Comparison of ENCODE assay signal across 30 cellular contexts in genomic region chr10:121796342-121796741, GRCh38.
DNase-seq lines count a peak whose midpoint lies in the region; ATAC-seq and TF ChIP-seq lines count a peak whose summit lies in the region.
"Had no signal": no experiment of that assay in that cellular context is flagged by ENCODE, and none has a peak within 500 bp of the region (broad histone marks: within the 10 kb centered on the region; RNA-seq: fewer than 3 reads in every experiment).

No MANE protein-coding gene starts in this region.

- H2BK120ac ChIP-seq in mesenchymal stem cell (ENCODE audit: low read depth, low read length) = no peak overlapping the region

- no peak overlapping the region for H3K27ac Mint-ChIP-seq in activated T-helper 2 cell treated with anti-CD3 and anti-CD28 coated beads, Interferon-gamma antibody, Interleukin-2, Interleukin-4, amounts not matched to agents 10 μg/mL and 5 μg/mL and 100 μg/mL, durations not matched to agents 14 hours and 24 hours and 36 hours
- H3K27ac Mint-ChIP-seq in stimulated activated effector memory CD8-positive, alpha-beta T cell treated with anti-CD3 and anti-CD28 coated beads, Interleukin-12 subunit alpha, Interleukin-12 subunit beta, amount 100 ng/mL, for 72 hours = no peak overlapping the region
- H3K27ac Mint-ChIP-seq: activated CD4-positive, alpha-beta T cell treated with anti-CD3 and anti-CD28 coated beads for 36 hours; CD8-positive, alpha-beta memory T cell; T-helper 17 cell had no signal

- 77% methylated on average over 2 of the region's 3 CpGs for WGBS in mesenchymal stem cell

- no peak overlapping the region for H3K18ac ChIP-seq in mesenchymal stem cell (ENCODE audit: low read depth in 1 of 2, low read length in 2 of 2)

- H3K27me3 ChIP-seq in mesenchymal stem cell (ENCODE audit: control insufficient read depth in 1 of 2, insufficient read depth in 1 of 2, low read length in 2 of 2) (no peaks in the 10 kb centered on the region), brain microvascular endothelial cell (replicated peaks) (no peaks in the 10 kb centered on the region)
- H3K27me3 ChIP-seq: adrenal gland, breast epithelium, foreskin keratinocyte, heart right ventricle, upper lobe of left lung had no signal

- no peak overlapping the region for H2AFZ ChIP-seq in mesenchymal stem cell (ENCODE audit: low read depth, low read length)

- no peaks in the 10 kb centered on the region for H3K9me3 ChIP-seq in mesenchymal stem cell (ENCODE audit: control insufficient read depth, low read length)
- H3K9me3 ChIP-seq: adrenal gland, breast epithelium, heart right ventricle, upper lobe of left lung had no signal

- H3K4me3 ChIP-seq in mesenchymal stem cell (ENCODE audit: insufficient read depth in 1 of 2, low read depth in 1 of 2, low read length in 2 of 2) = no peak overlapping the region
- no peak overlapping the region for H3K4me3 ChIP-seq in brain microvascular endothelial cell (ENCODE audit: low read depth, low read length)
- H3K4me3 ChIP-seq: adrenal gland, breast epithelium, heart right ventricle, SK-N-MC, upper lobe of left lung had no signal

- H3K14ac ChIP-seq in mesenchymal stem cell (ENCODE audit: low read length in 2 of 2) = no peak overlapping the region

- ATAC-seq in GM18508 (IDR thresholded peaks at IDR 0.05; ENCODE audit: insufficient read depth, unreplicated experiment) (peak; percentile 50), GM19463 (IDR thresholded peaks at IDR 0.05; ENCODE audit: unreplicated experiment) (peak; percentile 65), HG02943 (IDR thresholded peaks at IDR 0.05; ENCODE audit: low read depth, unreplicated experiment) (peak; percentile 67), HG03571 (IDR thresholded peaks at IDR 0.05; ENCODE audit: unreplicated experiment) (peak; percentile 72)
- no peak for ATAC-seq in stimulated activated effector memory CD8-positive, alpha-beta T cell treated with anti-CD3 and anti-CD28 coated beads, Interleukin-12 subunit alpha, Interleukin-12 subunit beta, amount 100 ng/mL, for 72 hours
- ATAC-seq: activated CD4-positive, alpha-beta T cell treated with anti-CD3 and anti-CD28 coated beads for 36 hours; foreskin keratinocyte; HCT116; heart right ventricle; left cardiac atrium; T-helper 17 cell had no signal

- H3K4me1 ChIP-seq in mesenchymal stem cell (ENCODE audit: control insufficient read depth, insufficient read depth, low read depth, low read length) = peaks cover 3% of the 10 kb centered on the region
- H3K4me1 ChIP-seq: breast epithelium, upper lobe of left lung had no signal

- no peak overlapping the region for H3K27ac ChIP-seq in mesenchymal stem cell (ENCODE audit: low read length, poor library complexity, severe bottlenecking)
- H3K27ac ChIP-seq in brain microvascular endothelial cell = no peak overlapping the region
- H3K27ac ChIP-seq: adrenal gland, breast epithelium, foreskin keratinocyte, heart right ventricle, SK-N-MC, upper lobe of left lung had no signal

- DNase-seq in activated T-helper 2 cell treated with anti-CD3 and anti-CD28 coated beads, Interferon-gamma antibody, Interleukin-2, Interleukin-4, amounts not matched to agents 10 μg/mL and 5 μg/mL and 100 μg/mL, durations not matched to agents 14 hours and 24 hours and 36 hours (ENCODE audit: low spot score) = no peak
- DNase-seq in mesenchymal stem cell (no peak), brain microvascular endothelial cell (no peak)
- no peak for DNase-seq in stimulated activated effector memory CD8-positive, alpha-beta T cell treated with anti-CD3 and anti-CD28 coated beads, Interleukin-12 subunit alpha, Interleukin-12 subunit beta, amount 100 ng/mL, for 72 hours (ENCODE audit: low spot score in 2 of 2)
- DNase-seq: activated CD4-positive, alpha-beta T cell treated with anti-CD3 and anti-CD28 coated beads for 36 hours; activated gamma-delta T cell treated with Interleukin-2 at 50 U/mL for 16 hours; adrenal gland; AML-193; CD8-positive, alpha-beta memory T cell; effector CD8-positive, alpha-beta T cell; foreskin keratinocyte; GDM1; heart right ventricle; IMR-90; left cardiac atrium; NCI-H1048; NCI-H2029 treated with DMSO at 0.1 percent for 48 hours; NCI-H226; occipital lobe; small intestine; stimulated activated CD4-positive, alpha-beta T cell treated with anti-CD3 and anti-CD28 coated beads, Interleukin-1b, Interleukin-23, amount 100 ng/mL, for 48 hours; T-helper 17 cell; upper lobe of left lung had no signal

- H3K36me3 Mint-ChIP-seq in activated T-helper 2 cell treated with anti-CD3 and anti-CD28 coated beads, Interferon-gamma antibody, Interleukin-2, Interleukin-4, amounts not matched to agents 10 μg/mL and 5 μg/mL and 100 μg/mL, durations not matched to agents 14 hours and 24 hours and 36 hours (ENCODE audit: low read depth) = peaks cover 3% of the 10 kb centered on the region
- no peaks in the 10 kb centered on the region for H3K36me3 Mint-ChIP-seq in stimulated activated effector memory CD8-positive, alpha-beta T cell treated with anti-CD3 and anti-CD28 coated beads, Interleukin-12 subunit alpha, Interleukin-12 subunit beta, amount 100 ng/mL, for 72 hours

- no peak overlapping the region for H4K8ac ChIP-seq in mesenchymal stem cell (ENCODE audit: low read length)

- no peak overlapping the region for H3K4me2 ChIP-seq in mesenchymal stem cell (ENCODE audit: low read length, poor library complexity, severe bottlenecking)

- H3K9me3 Mint-ChIP-seq in activated T-helper 2 cell treated with anti-CD3 and anti-CD28 coated beads, Interferon-gamma antibody, Interleukin-2, Interleukin-4, amounts not matched to agents 10 μg/mL and 5 μg/mL and 100 μg/mL, durations not matched to agents 14 hours and 24 hours and 36 hours = no peaks in the 10 kb centered on the region
- no peaks in the 10 kb centered on the region for H3K9me3 Mint-ChIP-seq in stimulated activated effector memory CD8-positive, alpha-beta T cell treated with anti-CD3 and anti-CD28 coated beads, Interleukin-12 subunit alpha, Interleukin-12 subunit beta, amount 100 ng/mL, for 72 hours
- H3K9me3 Mint-ChIP-seq: CD8-positive, alpha-beta memory T cell had no signal

- H3K23ac ChIP-seq in mesenchymal stem cell (ENCODE audit: low read length in 2 of 2) = no peak overlapping the region

- H4K91ac ChIP-seq in mesenchymal stem cell (ENCODE audit: low read length) = no peak overlapping the region

- H3K36me3 ChIP-seq in mesenchymal stem cell (ENCODE audit: control insufficient read depth in 1 of 2, insufficient read depth in 2 of 2, low read depth in 1 of 2, low read length in 2 of 2) (peaks cover 3 to 5% of the 10 kb centered on the region in 2 experiments), brain microvascular endothelial cell (replicated peaks) (no peaks in the 10 kb centered on the region)
- H3K36me3 ChIP-seq: adrenal gland, breast epithelium, upper lobe of left lung had no signal

- no peaks in the 10 kb centered on the region for H3K27me3 Mint-ChIP-seq in activated T-helper 2 cell treated with anti-CD3 and anti-CD28 coated beads, Interferon-gamma antibody, Interleukin-2, Interleukin-4, amounts not matched to agents 10 μg/mL and 5 μg/mL and 100 μg/mL, durations not matched to agents 14 hours and 24 hours and 36 hours (ENCODE audit: low read depth)
- H3K27me3 Mint-ChIP-seq: activated CD4-positive, alpha-beta T cell treated with anti-CD3 and anti-CD28 coated beads for 36 hours; CD8-positive, alpha-beta memory T cell; T-helper 17 cell had no signal

- no peak overlapping the region for H2AK5ac ChIP-seq in mesenchymal stem cell (ENCODE audit: low read length, severe bottlenecking)

- H3K4ac ChIP-seq in mesenchymal stem cell (ENCODE audit: low read depth in 1 of 2, low read length in 2 of 2) = no peak overlapping the region

- no peak overlapping the region for H2BK12ac ChIP-seq in mesenchymal stem cell (ENCODE audit: low read length in 2 of 2)

- H3K4me3 Mint-ChIP-seq in activated T-helper 2 cell treated with anti-CD3 and anti-CD28 coated beads, Interferon-gamma antibody, Interleukin-2, Interleukin-4, amounts not matched to agents 10 μg/mL and 5 μg/mL and 100 μg/mL, durations not matched to agents 14 hours and 24 hours and 36 hours (ENCODE audit: low read depth) = no peak overlapping the region
- H3K4me3 Mint-ChIP-seq in stimulated activated effector memory CD8-positive, alpha-beta T cell treated with anti-CD3 and anti-CD28 coated beads, Interleukin-12 subunit alpha, Interleukin-12 subunit beta, amount 100 ng/mL, for 72 hours = no peak overlapping the region
- H3K4me3 Mint-ChIP-seq: activated CD4-positive, alpha-beta T cell treated with anti-CD3 and anti-CD28 coated beads for 36 hours; CD8-positive, alpha-beta memory T cell; T-helper 17 cell had no signal

- no peak overlapping the region for H2BK5ac ChIP-seq in mesenchymal stem cell (ENCODE audit: low read depth, low read length, poor library complexity, severe bottlenecking)

- H2BK15ac ChIP-seq in mesenchymal stem cell (ENCODE audit: low read depth, poor library complexity, severe bottlenecking) = no peak overlapping the region

- intact Hi-C loops in activated T-helper 2 cell treated with anti-CD3 and anti-CD28 coated beads, Interferon-gamma antibody, Interleukin-2, Interleukin-4, amounts not matched to agents 10 μg/mL and 5 μg/mL and 100 μg/mL, durations not matched to agents 14 hours and 24 hours and 36 hours (cut with micrococcal nuclease) = no loop called here

- no peaks in the 10 kb centered on the region for H3K4me1 Mint-ChIP-seq in activated T-helper 2 cell treated with anti-CD3 and anti-CD28 coated beads, Interferon-gamma antibody, Interleukin-2, Interleukin-4, amounts not matched to agents 10 μg/mL and 5 μg/mL and 100 μg/mL, durations not matched to agents 14 hours and 24 hours and 36 hours (ENCODE audit: low read depth)
- no peaks in the 10 kb centered on the region for H3K4me1 Mint-ChIP-seq in stimulated activated effector memory CD8-positive, alpha-beta T cell treated with anti-CD3 and anti-CD28 coated beads, Interleukin-12 subunit alpha, Interleukin-12 subunit beta, amount 100 ng/mL, for 72 hours
- H3K4me1 Mint-ChIP-seq: activated CD4-positive, alpha-beta T cell treated with anti-CD3 and anti-CD28 coated beads for 36 hours; CD8-positive, alpha-beta memory T cell had no signal

- no peak for TF ChIP-seq CTCF in brain microvascular endothelial cell (IDR thresholded peaks at IDR 0.05; ENCODE audit: low read depth, low read length, missing control alignments)

- in situ Hi-C loops in brain microvascular endothelial cell (cut with HindIII; ENCODE audit: low pct_ligation_motif_present, low sequenced_read_pairs) = no loop called here

- H3K9ac ChIP-seq in mesenchymal stem cell (ENCODE audit: low read length) = no peak overlapping the region

- peaks cover 5% of the 10 kb centered on the region for H3K79me1 ChIP-seq in mesenchymal stem cell (replicated peaks; ENCODE audit: low read length, poor library complexity, severe bottlenecking)
